Comparison of ENCODE assay signal across 13 cellular contexts in the genomic region with DNA sequence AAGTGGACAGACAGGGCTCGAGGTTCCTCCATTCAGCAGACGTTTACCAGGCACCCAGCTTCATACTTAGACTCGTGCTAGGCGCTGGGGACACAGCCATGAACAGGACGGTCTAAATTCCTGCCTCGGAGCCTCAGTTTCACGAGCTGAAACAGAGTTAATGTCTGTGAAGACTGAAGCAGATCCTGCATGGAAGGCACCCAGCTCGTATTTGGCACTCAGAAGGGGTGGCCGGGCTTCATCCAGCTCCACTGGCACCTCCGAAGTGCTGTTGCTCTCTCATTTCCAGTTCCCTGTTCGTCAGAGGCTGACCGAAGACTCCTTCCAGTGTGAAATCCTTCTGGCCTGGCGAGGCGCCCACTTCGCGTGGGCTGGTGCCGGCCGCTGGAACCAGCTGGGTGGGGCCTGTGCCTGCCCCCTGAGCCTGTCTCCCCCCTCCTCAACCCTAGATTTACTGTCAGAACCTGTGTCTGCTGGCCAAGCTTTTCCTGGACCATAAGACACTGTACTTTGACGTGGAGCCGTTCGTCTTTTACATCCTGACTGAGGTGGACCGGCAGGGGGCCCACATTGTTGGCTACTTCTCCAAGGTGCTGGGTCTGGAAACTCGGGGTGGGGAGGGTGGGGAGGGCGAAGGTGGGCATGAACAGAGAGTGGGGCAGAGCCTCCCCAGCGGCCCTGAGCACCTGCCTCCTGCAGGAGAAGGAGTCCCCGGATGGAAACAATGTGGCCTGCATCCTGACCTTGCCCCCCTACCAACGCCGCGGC. TPM values are rescaled to one million over a fixed set of nuclear protein-coding genes. Genes with fewer than 3 reads are reported as not detected.
DNase-seq lines count a peak whose midpoint lies in the region; ATAC-seq, FAIRE-seq and TF ChIP-seq lines count a peak whose summit lies in the region.
"Had no signal": no experiment of that assay in that cellular context is flagged by ENCODE, and none has a peak within 500 bp of the region (broad histone marks: within the 10 kb centered on the region; RNA-seq: fewer than 3 reads in every experiment).

No MANE protein-coding gene starts in this region.

- no peaks in the 10 kb centered on the region for H3K9me3 Mint-ChIP-seq in activated naive CD4-positive, alpha-beta T cell treated with anti-CD3 and anti-CD28 coated beads, Interleukin-2, amount 10 ng/mL, durations not matched to agents 7 days and 5 days
- no peaks in the 10 kb centered on the region for H3K9me3 Mint-ChIP-seq in HFFc6
- H3K9me3 Mint-ChIP-seq: central memory CD8-positive, alpha-beta T cell; naive thymus-derived CD8-positive, alpha-beta T cell had no signal

- H3K36me3 Mint-ChIP-seq in activated naive CD4-positive, alpha-beta T cell treated with anti-CD3 and anti-CD28 coated beads, Interleukin-2, amount 10 ng/mL, durations not matched to agents 7 days and 5 days = peaks cover 22% of the 10 kb centered on the region
- H3K36me3 Mint-ChIP-seq in HFFc6 (ENCODE audit: low read depth) = no peaks in the 10 kb centered on the region

- H3K9me3 ChIP-seq in pancreas = no peaks in the 10 kb centered on the region
- no peaks in the 10 kb centered on the region for H3K9me3 ChIP-seq in aorta (ENCODE audit: control insufficient read depth, low read length)
- H3K9me3 ChIP-seq: A549 had no signal

- H3K36me3 ChIP-seq in pancreas = peaks cover 0 to 11% (median 6%) of the 10 kb centered on the region in 3 donors
- H3K36me3 ChIP-seq in aorta (ENCODE audit: control insufficient read depth in 1 of 2, insufficient read depth in 2 of 2, low read length in 1 of 2) = peaks cover 0 to 8% of the 10 kb centered on the region in 2 donors

- H3K27ac Mint-ChIP-seq in activated naive CD4-positive, alpha-beta T cell treated with anti-CD3 and anti-CD28 coated beads, Interleukin-2, amount 10 ng/mL, durations not matched to agents 7 days and 5 days = peak overlapping the region; percentile 42
- H3K27ac Mint-ChIP-seq in HFFc6 = no peak overlapping the region

- H3K4me3 ChIP-seq in pancreas (no peak overlapping the region), aorta (ENCODE audit: low read length in 2 of 2) (no peak overlapping the region)
- H3K4me3 ChIP-seq: A549 had no signal

- ATAC-seq in Right ventricle myocardium superior (ENCODE audit: poor library complexity) = peak; percentile 34
- ATAC-seq in pancreas = peak in 2 of 4 donors; percentile 1 to 6
- no peak for ATAC-seq in aorta (ENCODE audit: low FRiP score)
- no peak for ATAC-seq in GM21723 (IDR thresholded peaks at IDR 0.05; ENCODE audit: unreplicated experiment)
- no peak for ATAC-seq in HG02973 (IDR thresholded peaks at IDR 0.05; ENCODE audit: unreplicated experiment)
- ATAC-seq: A549; naive thymus-derived CD8-positive, alpha-beta T cell had no signal

- no peaks in the 10 kb centered on the region for H3K27me3 ChIP-seq in pancreas
- H3K27me3 ChIP-seq in aorta (ENCODE audit: control insufficient read depth in 1 of 2, insufficient read depth in 2 of 2, low read length in 1 of 2) = no peaks in the 10 kb centered on the region

- DNase-seq in activated naive CD4-positive, alpha-beta T cell treated with anti-CD3 and anti-CD28 coated beads, Interleukin-2, amount 10 ng/mL, durations not matched to agents 7 days and 5 days = no peak
- no peak for DNase-seq in activated naive CD4-positive, alpha-beta T cell treated with Interleukin-2 at 50 U/mL for 16 hours
- DNase-seq in Right ventricle myocardium superior (peak; percentile 82), pancreas (peak in 4 of 6 donors; percentile 47 to 77 (median 65)), aorta (peak; percentile 83 to 87), HFFc6 (no peak)
- DNase-seq: naive thymus-derived CD8-positive, alpha-beta T cell; NCI-H526 had no signal

- TF ChIP-seq CTCF in pancreas (IDR thresholded peaks at IDR 0.05) (no peak), HFFc6 (IDR thresholded peaks at IDR 0.05) (no peak)

- H3K4me3 Mint-ChIP-seq in activated naive CD4-positive, alpha-beta T cell treated with anti-CD3 and anti-CD28 coated beads, Interleukin-2, amount 10 ng/mL, durations not matched to agents 7 days and 5 days = no peak overlapping the region
- H3K4me3 Mint-ChIP-seq in HFFc6 = no peak overlapping the region
- H3K4me3 Mint-ChIP-seq: central memory CD8-positive, alpha-beta T cell; naive thymus-derived CD8-positive, alpha-beta T cell had no signal

- intact Hi-C loops in Right ventricle myocardium superior (cut with DNase I) = no loop called here
- intact Hi-C loops in pancreas (cut with DNase I) = no loop called here
- intact Hi-C loops in aorta (cut with DNase I) = no loop called here

- H3K4me1 Mint-ChIP-seq in activated naive CD4-positive, alpha-beta T cell treated with anti-CD3 and anti-CD28 coated beads, Interleukin-2, amount 10 ng/mL, durations not matched to agents 7 days and 5 days = peaks cover 11% of the 10 kb centered on the region
- H3K4me1 Mint-ChIP-seq in HFFc6 (ENCODE audit: low read depth) = peaks cover 8% of the 10 kb centered on the region

- H3K27ac ChIP-seq in pancreas (peak overlapping the region; percentile 67 to 96 (median 90)), aorta (ENCODE audit: low read depth in 1 of 2, low read length in 2 of 2) (no peak overlapping the region)
- H3K27ac ChIP-seq: A549 had no signal

- WGBS in pancreas, 2 donors = 45 to 52% methylated on average over 27 to 29 of the region's 29 CpGs
- 62 to 63% methylated on average over 28 to 29 of the region's 29 CpGs for WGBS in aorta, 2 donors

- H3K4me1 ChIP-seq in pancreas (peaks cover 49 to 63% (median 56%) of the 10 kb centered on the region in 3 donors), aorta (ENCODE audit: control insufficient read depth in 1 of 2, insufficient read depth in 2 of 2, low read length in 2 of 2) (no peaks in the 10 kb centered on the region)

- H3K27me3 Mint-ChIP-seq in activated naive CD4-positive, alpha-beta T cell treated with anti-CD3 and anti-CD28 coated beads, Interleukin-2, amount 10 ng/mL, durations not matched to agents 7 days and 5 days = no peaks in the 10 kb centered on the region
- H3K27me3 Mint-ChIP-seq in HFFc6 (ENCODE audit: insufficient read depth) = peaks cover 13% of the 10 kb centered on the region
- H3K27me3 Mint-ChIP-seq: central memory CD8-positive, alpha-beta T cell; naive thymus-derived CD8-positive, alpha-beta T cell had no signal

- CTCF ChIA-PET in activated naive CD4-positive, alpha-beta T cell treated with anti-CD3 and anti-CD28 coated beads, Interleukin-2, amount 10 ng/mL, durations not matched to agents 7 days and 5 days (lab: Charles Lee) = interaction anchor here (1.5 kb wide), 1 partner anchor 12 kb away, joined by 7 read pairs; no protein-coding TSS in a partner anchor

- no peak for FAIRE-seq in pancreas (lab: Jason Lieb, UNC)
- FAIRE-seq: A549 had no signal

RNA-seq across cellular contexts. Expression of a gene that starts 5.8 kb away (rescaled TPM):
- total RNA-seq in Right ventricle myocardium superior (not detected), pancreas (10 to 100 TPM; 32.5 to 89.3 (median 53.8) TPM), aorta (not detected)
- polyA plus RNA-seq in pancreas (10 to 100 TPM; 69.8 to 70.6 TPM), aorta (10 to 100 TPM in 1 of 2 donors, under 1 TPM in 1; 0.77 to 11.9 TPM)
- total RNA-seq in HFFc6 (2021; fragmentation: NEBNext Ultra II Directional; extraction: Animal tissue kit (Norgen Biotek cat#: 25700)) = not detected
- total RNA-seq: naive thymus-derived CD8-positive, alpha-beta T cell; T-helper 1 cell treated with Interleukin-12 subunit alpha and Interleukin-12 subunit beta and Interleukin-4 antibody, amounts not matched to agents 30 ng/mL and 1 ng/mL, for 36 hours had no signal
- polyA plus RNA-seq: naive thymus-derived CD8-positive, alpha-beta T cell had no signal

RNA-seq across cellular contexts. Expression of a gene that starts 12.3 kb away (rescaled TPM):
- total RNA-seq in Right ventricle myocardium superior (60.3 TPM), pancreas (10 to 100 TPM; 31.5 to 40.7 (median 37.6) TPM), aorta (10 to 100 TPM; 51.6 to 61.1 TPM)
- polyA plus RNA-seq in pancreas (10 to 100 TPM; 56.0 to 71.7 TPM), aorta (10 to 100 TPM; 24.3 to 65.7 TPM)
- 10 to 100 TPM; 28.1 to 31.8 (median 29.6) TPM for total RNA-seq in HFFc6 (2021; fragmentation: NEBNext Ultra II Directional; extraction: Animal tissue kit (Norgen Biotek cat#: 25700))

RNA-seq across cellular contexts. Expression of a gene that starts 20.1 kb away (rescaled TPM):
- total RNA-seq in Right ventricle myocardium superior (2.2 TPM), pancreas (1 to 10 TPM in 2 of 6 donors, under 1 TPM in 4; 0.14 to 3.1 (median 0.79) TPM), aorta (1 to 10 TPM; 3.5 to 8.8 TPM)
- polyA plus RNA-seq in pancreas (1 to 10 TPM; 1.9 to 2.7 TPM), aorta (1 to 10 TPM; 4.2 to 5.1 TPM)
- under 1 TPM in 4 of 6 experiments, not detected in 2; 0.38 to 0.60 (median 0.47) TPM for total RNA-seq in HFFc6 (2021; fragmentation: NEBNext Ultra II Directional; extraction: Animal tissue kit (Norgen Biotek cat#: 25700))

RNA-seq across cellular contexts. Expression of a gene that starts 21.6 kb away (rescaled TPM):
- total RNA-seq in Right ventricle myocardium superior (84.3 TPM), pancreas (10 to 100 TPM; 25.7 to 64.2 (median 37.0) TPM), aorta (10 to 100 TPM; 28.6 to 37.2 TPM)
- polyA plus RNA-seq in pancreas (10 to 100 TPM; 27.4 to 30.7 TPM), aorta (10 to 100 TPM; 16.7 to 32.0 TPM)
- total RNA-seq in HFFc6 (2021; fragmentation: NEBNext Ultra II Directional; extraction: Animal tissue kit (Norgen Biotek cat#: 25700)) = 10 to 100 TPM; 56.8 to 64.8 (median 59.4) TPM

RNA-seq across cellular contexts. Expression of a gene that starts 35.2 kb away (rescaled TPM):
- total RNA-seq in Right ventricle myocardium superior (40.0 TPM), pancreas (10 to 100 TPM; 37.7 to 54.3 (median 49.7) TPM), aorta (100 to 1,000 TPM in 1 of 2 donors, 10 to 100 TPM in 1; 75.7 to 109 TPM)
- polyA plus RNA-seq in pancreas (10 to 100 TPM; 50.2 to 90.9 TPM), aorta (100 to 1,000 TPM; 143 to 206 TPM)
- 100 to 1,000 TPM; 123 to 184 (median 130) TPM for total RNA-seq in HFFc6 (2021; fragmentation: NEBNext Ultra II Directional; extraction: Animal tissue kit (Norgen Biotek cat#: 25700))

Comparison
In these comparisons a context has a peak if more than half of its experiments do, and no peak if none do; other contexts are left out.
1. DNase-seq: peak in Right ventricle myocardium superior (single experiment), pancreas (4 of 6) and aorta (2 of 2); none in activated naive CD4-positive, alpha-beta T cell treated with anti-CD3 and anti-CD28 coated beads, Interleukin-2, amount 10 ng/mL, durations not matched to agents 7 days and 5 days (single experiment), activated naive CD4-positive, alpha-beta T cell treated with Interleukin-2 at 50 U/mL for 16 hours (single experiment) and HFFc6 (single experiment).
2. H3K27ac ChIP-seq: peak in pancreas (4 of 4); none in aorta (0 of 2).
3. RNA of a gene that starts 5.8 kb away (total RNA-seq): 32.5 to 89.3 TPM in pancreas; not detected in aorta, not detected in Right ventricle myocardium superior (single experiment) and not detected in HFFc6; every median in the first group is over 10 times any median in the second.